8 cellular contexts compared by ENCODE assay signal in the genomic region with DNA sequence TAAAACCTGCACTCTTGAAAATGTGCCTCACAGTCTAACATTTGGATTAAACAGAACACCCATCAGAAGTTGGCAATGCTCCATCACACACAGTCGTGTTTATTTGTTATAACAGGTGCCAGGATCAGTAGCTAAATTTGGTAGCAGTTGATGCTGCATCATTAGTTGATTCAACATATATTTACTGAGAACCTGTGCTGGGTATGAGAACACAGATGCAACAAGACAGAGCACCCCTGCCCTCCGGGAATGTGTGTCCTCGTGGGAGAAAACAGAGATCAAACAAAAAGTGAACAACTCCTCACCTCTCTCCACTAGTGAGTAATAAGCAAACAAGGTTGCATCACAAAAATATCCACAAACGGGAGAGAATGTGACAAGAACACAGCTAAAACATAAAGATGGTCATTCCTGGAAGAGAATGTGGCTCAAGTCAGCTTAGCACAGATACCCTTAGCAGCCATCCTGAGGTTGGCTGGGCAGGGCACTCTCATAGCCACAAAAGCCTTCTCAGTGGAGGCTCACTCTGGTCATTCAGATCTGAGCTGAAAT. TPM values are rescaled to one million over a fixed set of nuclear protein-coding genes. Genes with fewer than 3 reads are reported as not detected.
A peak's percentile ranks its signal among the peaks of the same experiment; 100 is the strongest.
DNase-seq lines count a peak whose midpoint lies in the region; ATAC-seq and TF ChIP-seq lines count a peak whose summit lies in the region.

No MANE protein-coding gene starts in this region.

- H3K27ac ChIP-seq in tibial artery (peak overlapping the region; percentile 62 to 68), upper lobe of left lung (peak overlapping the region in 2 of 4 donors; percentile 25 to 28)

- H3K27me3 ChIP-seq in tibial artery (no peaks in the 10 kb centered on the region), upper lobe of left lung (no peaks in the 10 kb centered on the region)

- intact Hi-C loops in tibial artery (cut with DNase I; ENCODE audit: low total_unique reads), result no loop called here

- H3K4me1 Mint-ChIP-seq in activated T-cell treated with anti-CD3 and anti-CD28 coated beads, Interleukin-2, amount 50 U/mL, for 72 hours (ENCODE audit: low read depth), result peaks cover 66% of the 10 kb centered on the region

- H3K27ac Mint-ChIP-seq in activated T-cell treated with anti-CD3 and anti-CD28 coated beads, Interleukin-2, amount 50 U/mL, for 72 hours, result peak overlapping the region; percentile 35

- H3K36me3 Mint-ChIP-seq in activated T-cell treated with anti-CD3 and anti-CD28 coated beads, Interleukin-2, amount 50 U/mL, for 72 hours (ENCODE audit: insufficient read depth in 2 of 2), result peaks cover 1 to 4% of the 10 kb centered on the region in 2 donors

- H3K27me3 Mint-ChIP-seq in activated T-cell treated with anti-CD3 and anti-CD28 coated beads, Interleukin-2, amount 50 U/mL, for 72 hours (ENCODE audit: low read depth), result no peaks in the 10 kb centered on the region

- no peaks in the 10 kb centered on the region for H3K36me3 ChIP-seq in tibial artery
- H3K36me3 ChIP-seq in upper lobe of left lung, result no peaks in the 10 kb centered on the region

- peak; percentile 39 to 57 for ATAC-seq in activated T-cell treated with anti-CD3 and anti-CD28 coated beads, Interleukin-2, amount 50 U/mL, for 72 hours (replicated peaks in 1 of 2)
- ATAC-seq in GM18870 (IDR thresholded peaks at IDR 0.05; ENCODE audit: unreplicated experiment) (no peak), HG02763 (IDR thresholded peaks at IDR 0.05; ENCODE audit: unreplicated experiment) (no peak), upper lobe of left lung (ENCODE audit: low FRiP score in 2 of 2) (no peak)

- no peak for TF ChIP-seq POLR2A in upper lobe of left lung (IDR thresholded peaks at IDR 0.05)

- H3K9me3 ChIP-seq in tibial artery (no peaks in the 10 kb centered on the region), upper lobe of left lung (no peaks in the 10 kb centered on the region)

- H3K4me3 ChIP-seq in epithelial cell of esophagus (ENCODE audit: low read length) (no peak overlapping the region), tibial artery (no peak overlapping the region), upper lobe of left lung (no peak overlapping the region)

- no peak for TF ChIP-seq EP300 in upper lobe of left lung (IDR thresholded peaks at IDR 0.05)

- DNase-seq in activated T-cell treated with anti-CD3 and anti-CD28 coated beads, Interleukin-2, amount 50 U/mL, for 72 hours, result peak in 1 of 2 donors; percentile 31
- DNase-seq in activated T-cell treated with anti-CD3 and anti-CD28 coated beads for 4 hours, result no peak
- DNase-seq in NCI-H69 (lab: John Stamatoyannopoulos, UW), result peak; percentile 89
- peak; percentile 94 for DNase-seq in epithelial cell of esophagus (ENCODE audit: low read depth)
- DNase-seq in tibial artery, result peak; percentile 14 to 49
- DNase-seq in upper lobe of left lung, result no peak

- peak overlapping the region; percentile 67 to 69 for H3K4me3 Mint-ChIP-seq in activated T-cell treated with anti-CD3 and anti-CD28 coated beads, Interleukin-2, amount 50 U/mL, for 72 hours

- H3K4me1 ChIP-seq in tibial artery (peaks cover 0 to 37% (median 14%) of the 10 kb centered on the region in 4 donors), upper lobe of left lung (peaks cover 3 to 30% (median 11%) of the 10 kb centered on the region in 4 donors)

- TF ChIP-seq CTCF in epithelial cell of esophagus (IDR thresholded peaks at IDR 0.05; ENCODE audit: insufficient read depth, low read depth, low read length, missing control alignments), result no peak
- TF ChIP-seq CTCF in tibial artery (IDR thresholded peaks at IDR 0.05), result no peak
- TF ChIP-seq CTCF in upper lobe of left lung (IDR thresholded peaks at IDR 0.05), result no peak

- no peaks in the 10 kb centered on the region for H3K9me3 Mint-ChIP-seq in activated T-cell treated with anti-CD3 and anti-CD28 coated beads, Interleukin-2, amount 50 U/mL, for 72 hours

- 35 to 44% methylated on average over 4 of the region's 4 CpGs for WGBS in upper lobe of left lung, 2 donors

RNA-seq across cellular contexts. Expression of a gene that starts 26.3 kb away (rescaled TPM):
- 100 to 1,000 TPM; 152 to 163 TPM for total RNA-seq in activated T-cell treated with anti-CD3 and anti-CD28 coated beads, Interleukin-2, amount 50 U/mL, for 72 hours
- 10 to 100 TPM; 32.8 to 50.3 (median 40.1) TPM for total RNA-seq in upper lobe of left lung

Comparison
In these comparisons a context has a peak if more than half of its experiments do, and no peak if none do; other contexts are left out.
1. ATAC-seq: peak in activated T-cell treated with anti-CD3 and anti-CD28 coated beads, Interleukin-2, amount 50 U/mL, for 72 hours (2 of 2); none in GM18870 (single experiment), HG02763 (single experiment) and upper lobe of left lung (0 of 2).
2. DNase-seq: peak in NCI-H69 (single experiment), epithelial cell of esophagus (single experiment) and tibial artery (2 of 2); none in activated T-cell treated with anti-CD3 and anti-CD28 coated beads for 4 hours (single experiment) and upper lobe of left lung (0 of 2).